In genomic region chr2:15819576-15820282, GRCh38 we compare ENCODE assay signal across 14 cellular contexts.
DNase-seq lines count a peak whose midpoint lies in the region; ATAC-seq and TF ChIP-seq lines count a peak whose summit lies in the region.
"Had no signal": no experiment of that assay in that cellular context is flagged by ENCODE, and none has a peak within 500 bp of the region (broad histone marks: within the 10 kb centered on the region; RNA-seq: fewer than 3 reads in every experiment).

No MANE protein-coding gene starts in this region.

- H3K27me3 ChIP-seq in neural progenitor cell, result no peaks in the 10 kb centered on the region
- no peaks in the 10 kb centered on the region for H3K27me3 ChIP-seq in smooth muscle cell (ENCODE audit: low read depth)
- H3K27me3 ChIP-seq: BLaER1 treated with 17β-estradiol and CSF1 and Interleukin-3, amounts not matched to agents 10 nM and 100 nM had no signal

- H3K36me3 ChIP-seq in mesodermal cell (ENCODE audit: control insufficient read depth, insufficient read depth, low read length), result no peaks in the 10 kb centered on the region
- no peaks in the 10 kb centered on the region for H3K36me3 ChIP-seq in neural progenitor cell
- no peaks in the 10 kb centered on the region for H3K36me3 ChIP-seq in smooth muscle cell (ENCODE audit: low read depth)
- H3K36me3 ChIP-seq: BLaER1 treated with 17β-estradiol and CSF1 and Interleukin-3, amounts not matched to agents 10 nM and 100 nM had no signal

- H3K4me1 Mint-ChIP-seq in neural progenitor cell, result peaks cover 38% of the 10 kb centered on the region
- no peaks in the 10 kb centered on the region for H3K4me1 Mint-ChIP-seq in stimulated activated memory B cell treated with anti-CD40 and anti-IgM and Interleukin-4, amounts not matched to agents 10 μg/mL and 1 μg/mL and 100 μg/mL, for 72 hours
- H3K4me1 Mint-ChIP-seq: CD4-positive, CD25-positive, alpha-beta regulatory T cell had no signal

- ATAC-seq in stimulated activated memory B cell treated with anti-CD40 and anti-IgM and Interleukin-4, amounts not matched to agents 10 μg/mL and 1 μg/mL and 100 μg/mL, for 72 hours, result no peak
- ATAC-seq in GM21825 (IDR thresholded peaks at IDR 0.05; ENCODE audit: unreplicated experiment), result no peak
- ATAC-seq: HCT116, HepG2 had no signal

- H3K9me3 ChIP-seq in mesodermal cell (ENCODE audit: control insufficient read depth, low read length) (no peaks in the 10 kb centered on the region), neural progenitor cell (ENCODE audit: low read depth) (no peaks in the 10 kb centered on the region), smooth muscle cell (replicated peaks; ENCODE audit: low read depth) (no peaks in the 10 kb centered on the region)
- H3K9me3 ChIP-seq: BLaER1 treated with 17β-estradiol and CSF1 and Interleukin-3, amounts not matched to agents 10 nM and 100 nM had no signal

- TF ChIP-seq CTCF in neural progenitor cell (IDR thresholded peaks at IDR 0.05), result no peak
- no peak for TF ChIP-seq CTCF in smooth muscle cell (IDR thresholded peaks at IDR 0.05; ENCODE audit: borderline replicate concordance, insufficient read depth, poor library complexity, severe bottlenecking)

- peaks cover 4% of the 10 kb centered on the region for H3K9me3 Mint-ChIP-seq in neural progenitor cell
- H3K9me3 Mint-ChIP-seq in stimulated activated memory B cell treated with anti-CD40 and anti-IgM and Interleukin-4, amounts not matched to agents 10 μg/mL and 1 μg/mL and 100 μg/mL, for 72 hours, result no peaks in the 10 kb centered on the region

- H3K36me3 Mint-ChIP-seq in neural progenitor cell, result peaks cover 3% of the 10 kb centered on the region
- H3K36me3 Mint-ChIP-seq in stimulated activated memory B cell treated with anti-CD40 and anti-IgM and Interleukin-4, amounts not matched to agents 10 μg/mL and 1 μg/mL and 100 μg/mL, for 72 hours, result no peaks in the 10 kb centered on the region
- H3K36me3 Mint-ChIP-seq: CD4-positive, CD25-positive, alpha-beta regulatory T cell had no signal

- H2AFZ ChIP-seq in neural progenitor cell (replicated peaks) (no peak overlapping the region), smooth muscle cell (ENCODE audit: low read depth) (peak overlapping the region; percentile 54)

- no peaks in the 10 kb centered on the region for H3K79me2 ChIP-seq in neural progenitor cell (ENCODE audit: low read depth)
- no peaks in the 10 kb centered on the region for H3K79me2 ChIP-seq in smooth muscle cell (ENCODE audit: low read depth)

- H3K4me2 ChIP-seq in neural progenitor cell (no peak overlapping the region), smooth muscle cell (no peak overlapping the region)
- H3K4me2 ChIP-seq: BLaER1 treated with 17β-estradiol and CSF1 and Interleukin-3, amounts not matched to agents 10 nM and 100 nM had no signal

- H3K27ac Mint-ChIP-seq in neural progenitor cell, result no peak overlapping the region
- no peak overlapping the region for H3K27ac Mint-ChIP-seq in stimulated activated memory B cell treated with anti-CD40 and anti-IgM and Interleukin-4, amounts not matched to agents 10 μg/mL and 1 μg/mL and 100 μg/mL, for 72 hours

- H3K4me3 ChIP-seq in mesodermal cell (ENCODE audit: extremely low read depth, insufficient read depth, low read length, poor library complexity, severe bottlenecking), result no peak overlapping the region
- no peak overlapping the region for H3K4me3 ChIP-seq in neural progenitor cell
- H3K4me3 ChIP-seq in smooth muscle cell, result no peak overlapping the region
- H3K4me3 ChIP-seq: BLaER1 treated with 17β-estradiol and CSF1 and Interleukin-3, amounts not matched to agents 10 nM and 100 nM had no signal

- H3K27ac ChIP-seq in mesodermal cell (ENCODE audit: low read depth, low read length, severe bottlenecking), result peak overlapping the region; percentile 41
- H3K27ac ChIP-seq in neural progenitor cell, result no peak overlapping the region
- no peak overlapping the region for H3K27ac ChIP-seq in smooth muscle cell (ENCODE audit: low read depth)
- H3K27ac ChIP-seq: BLaER1 treated with 17β-estradiol and CSF1 and Interleukin-3, amounts not matched to agents 10 nM and 100 nM had no signal

- DNase-seq in H4 (ENCODE audit: low spot score) (peak; percentile 25), neural progenitor cell (ENCODE audit: low spot score) (no peak), smooth muscle cell (lab: John Stamatoyannopoulos, UW; ENCODE audit: unreplicated experiment) (no peak), superior temporal gyrus (ENCODE audit: extremely low spot score) (no peak)
- DNase-seq: ACHN; CD4-positive, CD25-positive, alpha-beta regulatory T cell; DND-41; GF-D8 had no signal

- peaks cover 6% of the 10 kb centered on the region for H3F3A ChIP-seq in neural progenitor cell (ENCODE audit: low read depth)
- peaks cover 8% of the 10 kb centered on the region for H3F3A ChIP-seq in smooth muscle cell (ENCODE audit: low read depth)

- H3K4me1 ChIP-seq in mesodermal cell (ENCODE audit: control insufficient read depth, insufficient read depth, low read length, poor library complexity, severe bottlenecking) (peaks cover 8% of the 10 kb centered on the region), neural progenitor cell (peaks cover 24% of the 10 kb centered on the region), smooth muscle cell (ENCODE audit: low read depth) (peaks cover 15% of the 10 kb centered on the region)

- H4K20me1 ChIP-seq in neural progenitor cell (ENCODE audit: low read depth) (no peaks in the 10 kb centered on the region), smooth muscle cell (ENCODE audit: low read depth) (no peaks in the 10 kb centered on the region)
- H4K20me1 ChIP-seq: BLaER1 treated with 17β-estradiol and CSF1 and Interleukin-3, amounts not matched to agents 10 nM and 100 nM had no signal

- H3K9ac ChIP-seq in neural progenitor cell, result no peak overlapping the region
- no peak overlapping the region for H3K9ac ChIP-seq in smooth muscle cell (ENCODE audit: low read depth)
- H3K9ac ChIP-seq: BLaER1 treated with 17β-estradiol and CSF1 and Interleukin-3, amounts not matched to agents 10 nM and 100 nM had no signal

- WGBS in mesodermal cell (ENCODE audit: insufficient coverage in 2 of 2), 2 experiments, result 68 to 86% methylated on average over 5 of the region's 10 CpGs
- WGBS in smooth muscle cell (ENCODE audit: low lambda C conversion rate), result 57% methylated on average over 10 of the region's 10 CpGs

- H3K27me3 Mint-ChIP-seq in neural progenitor cell (ENCODE audit: insufficient read depth, low read depth), result peaks cover 4% of the 10 kb centered on the region
- H3K27me3 Mint-ChIP-seq in stimulated activated memory B cell treated with anti-CD40 and anti-IgM and Interleukin-4, amounts not matched to agents 10 μg/mL and 1 μg/mL and 100 μg/mL, for 72 hours, result peaks cover 29% of the 10 kb centered on the region

- H3K4me3 Mint-ChIP-seq in neural progenitor cell, result peak overlapping the region; percentile 38
- H3K4me3 Mint-ChIP-seq in stimulated activated memory B cell treated with anti-CD40 and anti-IgM and Interleukin-4, amounts not matched to agents 10 μg/mL and 1 μg/mL and 100 μg/mL, for 72 hours, result no peak overlapping the region
- H3K4me3 Mint-ChIP-seq: CD4-positive, CD25-positive, alpha-beta regulatory T cell had no signal
